In the genomic region with DNA sequence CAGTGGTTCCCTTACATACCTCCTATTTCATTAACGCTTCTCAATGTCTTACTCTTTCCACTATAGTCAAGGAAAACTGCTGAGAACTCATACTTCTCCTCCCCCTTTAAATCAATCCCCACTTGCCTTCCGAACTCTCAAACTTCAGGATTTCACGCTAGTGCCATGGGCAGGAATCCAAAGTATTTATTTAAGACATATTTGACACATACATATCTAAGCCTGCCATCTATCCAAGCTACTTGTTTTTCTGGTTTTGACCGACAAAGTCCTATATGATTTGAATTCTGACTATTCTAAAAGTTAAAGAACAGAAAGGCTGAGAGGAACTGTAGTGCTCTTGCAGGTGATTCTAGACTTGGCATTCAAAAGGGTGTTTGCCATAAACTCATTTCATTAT, we compare ENCODE assay signal across 17 cellular contexts. TPM values are rescaled to one million over a fixed set of nuclear protein-coding genes. Genes with fewer than 3 reads are reported as not detected.
DNase-seq lines count a peak whose midpoint lies in the region; ATAC-seq, FAIRE-seq and TF ChIP-seq lines count a peak whose summit lies in the region.
"Had no signal": no experiment of that assay in that cellular context is flagged by ENCODE, and none has a peak within 500 bp of the region (broad histone marks: within the 10 kb centered on the region; RNA-seq: fewer than 3 reads in every experiment).

No MANE protein-coding gene starts in this region.

- peak overlapping the region; percentile 14 for H3K4me3 Mint-ChIP-seq in natural killer cell treated with Interleukin-12 subunit alpha and Interleukin-12 subunit beta and Interleukin-15 and Interleukin-18, amount 100 ng/mL, for 72 hours
- H3K4me3 Mint-ChIP-seq in natural killer cell (no peak overlapping the region), type B pancreatic cell (peak overlapping the region; percentile 61)

- no peak for TF ChIP-seq RAD21 in K562 (CRISPR knock-in tag; conservative IDR thresholded peaks at IDR 0.05 in 1 of 2, IDR thresholded peaks at IDR 0.05 in 1 of 2)

- intact Hi-C loops in natural killer cell (cut with micrococcal nuclease), result no loop called here
- intact Hi-C loops in K562 (cut with micrococcal nuclease), result no loop called here

- H3K4me2 ChIP-seq in K562 (ENCODE audit: insufficient read depth, low read length), result no peak overlapping the region

- no peak overlapping the region for H3K27ac ChIP-seq in K562 (ENCODE audit: extremely low read depth, low read depth, low read length)
- H3K27ac ChIP-seq: SJCRH30 had no signal

- peaks cover 52% of the 10 kb centered on the region for H3K79me2 ChIP-seq in K562 (ENCODE audit: control insufficient read depth, insufficient read depth, low read length)

- H4K20me1 ChIP-seq in K562 (replicated peaks; ENCODE audit: control insufficient read depth, insufficient read depth, low read length), result no peaks in the 10 kb centered on the region

- no peak overlapping the region for H2AFZ ChIP-seq in K562 (ENCODE audit: low read depth, low read length)

- no peak overlapping the region for H3K27ac Mint-ChIP-seq in natural killer cell treated with Interleukin-12 subunit alpha and Interleukin-12 subunit beta and Interleukin-15 and Interleukin-18, amount 100 ng/mL, for 72 hours
- H3K27ac Mint-ChIP-seq in natural killer cell, result no peak overlapping the region
- H3K27ac Mint-ChIP-seq in type B pancreatic cell, result peak overlapping the region; percentile 46

- no peaks in the 10 kb centered on the region for H3K27me3 Mint-ChIP-seq in natural killer cell treated with Interleukin-12 subunit alpha and Interleukin-12 subunit beta and Interleukin-15 and Interleukin-18, amount 100 ng/mL, for 72 hours
- H3K27me3 Mint-ChIP-seq in natural killer cell (ENCODE audit: low read depth in 2 of 2) (no peaks in the 10 kb centered on the region), type B pancreatic cell (no peaks in the 10 kb centered on the region)

- TF ChIP-seq CTCF in natural killer cell (IDR thresholded peaks at IDR 0.05) (no peak), K562 (IDR thresholded peaks at IDR 0.05 in 2 of 3, conservative IDR thresholded peaks at IDR 0.05 in 1 of 3; ENCODE audit: insufficient read depth in 2 of 3, low read depth in 1 of 3, low read length in 3 of 3) (no peak), type B pancreatic cell (conservative IDR thresholded peaks at IDR 0.05) (no peak)

- H3K4me3 ChIP-seq in K562, result no peak overlapping the region
- H3K4me3 ChIP-seq: SJCRH30 had no signal

- H3K9me3 Mint-ChIP-seq in natural killer cell treated with Interleukin-12 subunit alpha and Interleukin-12 subunit beta and Interleukin-15 and Interleukin-18, amount 100 ng/mL, for 72 hours, result peaks cover 2% of the 10 kb centered on the region
- H3K9me3 Mint-ChIP-seq in natural killer cell (no peaks in the 10 kb centered on the region), type B pancreatic cell (peaks cover 9% of the 10 kb centered on the region)

- POLR2A ChIA-PET in K562 (lab: Yijun Ruan, JAX), result interaction anchor here (1.7 kb wide), 1 partner anchor 11 kb away, joined by 7 read pairs; no protein-coding TSS in a partner anchor

- H3K9ac ChIP-seq in K562 (ENCODE audit: insufficient read depth in 1 of 2, low read depth in 2 of 2, low read length in 2 of 2), result no peak overlapping the region

- H3K36me3 ChIP-seq in K562 (ENCODE audit: control insufficient read depth, insufficient read depth, low read length), result peaks cover 23% of the 10 kb centered on the region; the same call in 2 of the 3 replicates
- H3K36me3 ChIP-seq: SJCRH30 had no signal

- no TSS peak for BruUV-seq in K562 (replicated peaks; lab: Mats Ljungman, UMichigan)

- no peaks in the 10 kb centered on the region for H3K27me3 ChIP-seq in K562 (ENCODE audit: control insufficient read depth in 2 of 2, insufficient read depth in 2 of 2, low read length in 2 of 2)
- H3K27me3 ChIP-seq: SJCRH30 had no signal

- in situ Hi-C loops in K562 (cut with MboI), result no loop called here

- no peaks in the 10 kb centered on the region for H3K9me1 ChIP-seq in K562 (ENCODE audit: control insufficient read depth, insufficient read depth, low read length)

- no peak for DNase-seq in natural killer cell treated with Interleukin-12 subunit alpha and Interleukin-12 subunit beta and Interleukin-15 and Interleukin-18, amount 100 ng/mL, for 72 hours (ENCODE audit: low spot score)
- DNase-seq in natural killer cell, result no peak
- DNase-seq in K562 (ENCODE audit: extremely low read depth in 1 of 4, low spot score in 3 of 4), result no peak
- peak; percentile 20 for DNase-seq in left kidney (ENCODE audit: low read depth, low spot score)
- DNase-seq in type B pancreatic cell (ENCODE audit: extremely low spot score, unreplicated experiment), result no peak
- DNase-seq in NCI-H748 treated with DMSO at 0.1 percent for 48 hours (lab: John Stamatoyannopoulos, UW), result no peak
- DNase-seq in medulla oblongata (ENCODE audit: extremely low spot score), result no peak
- DNase-seq: COR-L47, DMS153, H7, IMR-90, NCI-H187 treated with DMSO at 0.1 percent for 48 hours, NCI-H526 treated with DMSO at 0.1 percent for 48 hours, SJCRH30 had no signal

- CTCF ChIA-PET in K562 (lab: Yijun Ruan, JAX; ENCODE audit: low intra/inter-chr PET ratio), result no interaction called here

- no peak for TF ChIP-seq EP300 in K562 (IDR thresholded peaks at IDR 0.05; ENCODE audit: low read length)

- H3K36me3 Mint-ChIP-seq in natural killer cell treated with Interleukin-12 subunit alpha and Interleukin-12 subunit beta and Interleukin-15 and Interleukin-18, amount 100 ng/mL, for 72 hours, result peaks cover 17% of the 10 kb centered on the region
- H3K36me3 Mint-ChIP-seq in natural killer cell (no peaks in the 10 kb centered on the region), type B pancreatic cell (peaks cover 34% of the 10 kb centered on the region)

- no peaks in the 10 kb centered on the region for H3K4me1 ChIP-seq in K562 (replicated peaks in 1 of 2; ENCODE audit: control insufficient read depth in 2 of 2, insufficient read depth in 2 of 2, low read length in 2 of 2)
- H3K4me1 ChIP-seq: SJCRH30 had no signal

- no peak for FAIRE-seq in K562 (lab: Jason Lieb, UNC)
- FAIRE-seq: A204.1, GM12892 had no signal

- no peak for TF ChIP-seq POLR2A in K562 (conservative IDR thresholded peaks at IDR 0.05)

- WGBS in K562 (ENCODE audit: insufficient coverage, low coverage, missing lambda C conversion rate), result 81% methylated on average over 4 of the region's 4 CpGs

- no peak for ATAC-seq in natural killer cell treated with Interleukin-12 subunit alpha and Interleukin-12 subunit beta and Interleukin-15 and Interleukin-18, amount 100 ng/mL, for 72 hours
- no peak for ATAC-seq in natural killer cell
- no peak for ATAC-seq in K562
- ATAC-seq in GM18909 (IDR thresholded peaks at IDR 0.05; ENCODE audit: poor library complexity, unreplicated experiment), result no peak

- peaks cover 44 to 45% of the 10 kb centered on the region in 2 donors for H3K4me1 Mint-ChIP-seq in natural killer cell treated with Interleukin-12 subunit alpha and Interleukin-12 subunit beta and Interleukin-15 and Interleukin-18, amount 100 ng/mL, for 72 hours (ENCODE audit: low read depth in 2 of 2)
- H3K4me1 Mint-ChIP-seq in natural killer cell, result peaks cover 45 to 58% of the 10 kb centered on the region in 2 donors
- H3K4me1 Mint-ChIP-seq in type B pancreatic cell (ENCODE audit: unreplicated experiment), result peaks cover 50% of the 10 kb centered on the region

- H3K9me3 ChIP-seq in K562 (replicated peaks; ENCODE audit: control insufficient read depth, insufficient read depth, low read depth, low read length), result no peaks in the 10 kb centered on the region
- H3K9me3 ChIP-seq: SJCRH30 had no signal

TF ChIP-seq in K562, 482 proteins besides CTCF, POLR2A, EP300 and RAD21:
- TF ChIP-seq ZNF274 (IDR thresholded peaks at IDR 0.05; ENCODE audit: borderline replicate concordance, low read depth, low read length), result 0 out of 2 replicates have a peak, but pooled peaks have one; percentile 4
- TF ChIP-seq TRIM28 (IDR thresholded peaks at IDR 0.05), result no peak
TF ChIP-seq in K562: peak in this region for 1.

RNA-seq across cellular contexts. Expression of a gene that starts 51.8 kb away (rescaled TPM):
- total RNA-seq in natural killer cell treated with Interleukin-12 subunit alpha and Interleukin-12 subunit beta and Interleukin-15 and Interleukin-18, amount 100 ng/mL, for 72 hours, result 100 to 1,000 TPM in 1 of 2 donors, 10 to 100 TPM in 1; 65.7 to 104 TPM
- total RNA-seq in natural killer cell (10 to 100 TPM; 19.7 to 23.4 (median 20.8) TPM), K562 (2014; rRNA removed) (13.4 and 15.9 TPM in 2 replicates), K562 (2014; rRNA removed; fragmentation: Illumina TruSeq; extraction: Trizol) (22.6 and 24.1 TPM in 2 replicates), K562 (2015; rRNA removed; fragmentation: Illumina TruSeq; extraction: Trizol) (20.6 and 20.9 TPM in 2 replicates), K562 (2021) (41.0 and 42.4 TPM in 2 replicates), type B pancreatic cell (ENCODE audit: low replicate concordance) (55.4 and 75.1 TPM in 2 replicates)
- total RNA-seq in K562 (2011; cell fraction: chromatin; rRNA removed; ENCODE audit: low replicate concordance), result 10.1 and 39.9 TPM in 2 replicates
- 6.3 and 11.8 TPM in 2 replicates for total RNA-seq in K562 (2011; cell fraction: nucleolus; rRNA removed)
- total RNA-seq in K562 (2011; cell fraction: nucleoplasm; rRNA removed), result 20.5 and 31.5 TPM in 2 replicates
- polyA plus RNA-seq in K562 (2011; rRNA removed) (21.9 and 23.4 TPM in 2 replicates), K562 (2014; fragmentation: Illumina TruSeq; extraction: Trizol) (22.7 and 27.8 TPM in 2 replicates), K562 (2014; fragmentation: Nextera tagmentation; extraction: Ambion mirVana) (10 to 100 TPM; 10.4 to 12.7 TPM), K562 (2014; rRNA removed) (16.0 and 18.4 TPM in 2 replicates)
- 17.6 and 19.3 TPM in 2 replicates for polyA plus RNA-seq in K562 (2011; cell fraction: cytosol; rRNA removed)
- 11.8 and 16.6 TPM in 2 replicates for polyA plus RNA-seq in K562 (2011; cell fraction: nucleus; rRNA removed)
- 14.5 and 19.0 TPM in 2 replicates for polyA plus RNA-seq in K562 (2012)
- 54.4 and 56.6 TPM in 2 replicates for polyA minus RNA-seq in K562 (2011; rRNA and poly(A)+ RNA removed)
- polyA minus RNA-seq in K562 (2011; cell fraction: cytosol; rRNA and poly(A)+ RNA removed), result 24.9 and 32.8 TPM in 2 replicates
- polyA minus RNA-seq in K562 (2011; cell fraction: nucleus; rRNA and poly(A)+ RNA removed), result 14.0 and 25.5 TPM in 2 replicates
